Comparison of ENCODE assay signal across 8 cellular contexts in genomic region chr12:93442411-93443340, GRCh38. TPM values are rescaled to one million over a fixed set of nuclear protein-coding genes. Genes with fewer than 3 reads are reported as not detected.
DNase-seq lines count a peak whose midpoint lies in the region; ATAC-seq, FAIRE-seq and TF ChIP-seq lines count a peak whose summit lies in the region.

No MANE protein-coding gene starts in this region.

- H2BK12ac ChIP-seq in trophoblast cell (ENCODE audit: low read length) = no peak overlapping the region

- peak overlapping the region; percentile 24 for H4K12ac ChIP-seq in trophoblast cell (ENCODE audit: low read depth, low read length)

- H3K27ac ChIP-seq in SJSA1 (peak overlapping the region; percentile 85), fibroblast of lung (ENCODE audit: insufficient read depth, low read length) (peak overlapping the region; percentile 91), trophoblast cell (ENCODE audit: low read depth, low read length) (peak overlapping the region; percentile 83)

- no peak overlapping the region for H3K23ac ChIP-seq in trophoblast cell (ENCODE audit: low read length)

- H3K9me3 ChIP-seq in SJSA1 (replicated peaks) = no peaks in the 10 kb centered on the region
- H3K9me3 ChIP-seq in fibroblast of lung (ENCODE audit: control insufficient read depth, insufficient read depth, low read depth, low read length) = no peaks in the 10 kb centered on the region
- H3K9me3 ChIP-seq in trophoblast cell (ENCODE audit: insufficient read depth, low read depth, low read length) = no peaks in the 10 kb centered on the region

- H3K79me2 ChIP-seq in fibroblast of lung (ENCODE audit: control insufficient read depth, insufficient read depth, low read length) (peaks cover 40% of the 10 kb centered on the region), trophoblast cell (ENCODE audit: control insufficient read depth, insufficient read depth, low read length, poor library complexity) (peaks cover 20% of the 10 kb centered on the region)

- peaks cover 14% of the 10 kb centered on the region for H3K79me1 ChIP-seq in trophoblast cell (ENCODE audit: low read length)

- peak overlapping the region; percentile 18 for H3K18ac ChIP-seq in trophoblast cell (ENCODE audit: low read length)

- TF ChIP-seq CTCF in fibroblast of lung (conservative IDR thresholded peaks at IDR 0.05 in 1 of 2, IDR thresholded peaks at IDR 0.05 in 1 of 2; ENCODE audit: low read depth in 1 of 2, low read length in 2 of 2) = no peak

- H3K4me2 ChIP-seq in fibroblast of lung (ENCODE audit: extremely low read depth, insufficient read depth, low read length) (peak overlapping the region; percentile 80), trophoblast cell (ENCODE audit: low read length) (peak overlapping the region; percentile 97)

- H2BK5ac ChIP-seq in trophoblast cell (ENCODE audit: low read depth, low read length, poor library complexity) = peak overlapping the region; percentile 86

- peak; percentile 1 for ATAC-seq in GM19023 (IDR thresholded peaks at IDR 0.05; ENCODE audit: unreplicated experiment)
- ATAC-seq in GM18870 (IDR thresholded peaks at IDR 0.05; ENCODE audit: unreplicated experiment) = no peak
- ATAC-seq in HG03354 (IDR thresholded peaks at IDR 0.05; ENCODE audit: poor library complexity, severe bottlenecking, unreplicated experiment) = no peak

- peaks cover 10% of the 10 kb centered on the region for H4K20me1 ChIP-seq in fibroblast of lung (ENCODE audit: control insufficient read depth, extremely low read depth, insufficient read depth, low read length)

- no peaks in the 10 kb centered on the region for H3K27me3 ChIP-seq in SJSA1 (replicated peaks)
- H3K27me3 ChIP-seq in fibroblast of lung (ENCODE audit: control insufficient read depth, insufficient read depth, low read length) = no peaks in the 10 kb centered on the region
- no peaks in the 10 kb centered on the region for H3K27me3 ChIP-seq in trophoblast cell (ENCODE audit: insufficient read depth, low read length)

- H3K4ac ChIP-seq in trophoblast cell (ENCODE audit: low read depth, low read length) = peak overlapping the region; percentile 30

- DNase-seq in SJSA1 (ENCODE audit: low read depth in 1 of 2, low spot score in 2 of 2) = no peak
- DNase-seq in fibroblast of lung (ENCODE audit: low read depth in 2 of 2) = no peak
- DNase-seq in trophoblast cell = no peak
- no peak for DNase-seq in frontal cortex (ENCODE audit: low spot score in 2 of 2)
- no peak for DNase-seq in NOMO-1 (lab: John Stamatoyannopoulos, UW; ENCODE audit: unreplicated experiment in 2 of 2)

- H2AFZ ChIP-seq in fibroblast of lung (ENCODE audit: low read length) = peak overlapping the region; percentile 81
- H2AFZ ChIP-seq in trophoblast cell (ENCODE audit: insufficient read depth, low read length, poor library complexity) = peak overlapping the region; percentile 83

- H4K8ac ChIP-seq in trophoblast cell (ENCODE audit: low read depth, low read length) = peak overlapping the region; percentile 71

- peak overlapping the region; percentile 99 for H3K9ac ChIP-seq in fibroblast of lung (ENCODE audit: insufficient read depth, low read length)
- peak overlapping the region; percentile 92 for H3K9ac ChIP-seq in trophoblast cell (ENCODE audit: low read length)

- peaks cover 9% of the 10 kb centered on the region for H3K36me3 ChIP-seq in SJSA1
- no peaks in the 10 kb centered on the region for H3K36me3 ChIP-seq in fibroblast of lung (ENCODE audit: control insufficient read depth, insufficient read depth, low read length)
- no peaks in the 10 kb centered on the region for H3K36me3 ChIP-seq in trophoblast cell (ENCODE audit: control insufficient read depth in 1 of 2, insufficient read depth in 2 of 2, low read length in 2 of 2)

- peaks cover 19% of the 10 kb centered on the region for H3K4me1 ChIP-seq in SJSA1 (replicated peaks)
- peaks cover 3% of the 10 kb centered on the region for H3K4me1 ChIP-seq in fibroblast of lung (ENCODE audit: control insufficient read depth, extremely low read depth, insufficient read depth, low read length)
- peaks cover 0 to 7% of the 10 kb centered on the region in 2 experiments for H3K4me1 ChIP-seq in trophoblast cell (ENCODE audit: control insufficient read depth in 1 of 2, insufficient read depth in 2 of 2, low read length in 2 of 2)

- peak overlapping the region; percentile 10 for H2BK120ac ChIP-seq in trophoblast cell (ENCODE audit: insufficient read depth, low read length, poor library complexity)

- WGBS in trophoblast cell (ENCODE audit: extremely low coverage, insufficient coverage, insufficient read length) = no CpG with 5 or more reads among the region's 19 CpGs

- H2AK5ac ChIP-seq in trophoblast cell (ENCODE audit: low read length) = no peak overlapping the region

- no peak for FAIRE-seq in frontal cortex (lab: Jason Lieb, UNC)

- H3K4me3 ChIP-seq in SJSA1 = peak overlapping the region; percentile 90
- peak overlapping the region; percentile 69 to 74 (median 72) for H3K4me3 ChIP-seq in fibroblast of lung (replicated peaks in 1 of 4; ENCODE audit: control extremely low read depth in 1 of 4, insufficient read depth in 1 of 4, low read depth in 3 of 4, low read length in 4 of 4)
- H3K4me3 ChIP-seq in trophoblast cell (ENCODE audit: low read depth, low read length) = peak overlapping the region; percentile 86

- peak overlapping the region; percentile 47 for H3K14ac ChIP-seq in trophoblast cell (ENCODE audit: low read length)

- H4K91ac ChIP-seq in trophoblast cell (ENCODE audit: low read depth, low read length) = peak overlapping the region; percentile 28

RNA-seq across cellular contexts. Expression of gene UBE2N, which starts 0.9 kb away (rescaled TPM):
- total RNA-seq in SJSA1 (2014; rRNA removed; shearing (Covaris generic)) = 103 and 123 TPM in 2 replicates
- 82.2 and 115 TPM in 2 replicates for total RNA-seq in fibroblast of lung
- polyA plus RNA-seq in fibroblast of lung = 149 and 169 TPM in 2 replicates
- 146 and 170 TPM in 2 replicates for polyA plus RNA-seq in fibroblast of lung (2012)
- 26.1 and 34.6 TPM in 2 replicates for polyA minus RNA-seq in fibroblast of lung (ENCODE audit: low replicate concordance)
- polyA plus RNA-seq in trophoblast cell (2013) = 155 and 169 TPM in 2 replicates
- 218 TPM for total RNA-seq in frontal cortex

RNA-seq across cellular contexts. Expression of gene MRPL42, which starts 24.6 kb away (rescaled TPM):
- total RNA-seq in SJSA1 (2014; rRNA removed; shearing (Covaris generic)) = 110 and 132 TPM in 2 replicates
- total RNA-seq in fibroblast of lung = 68.0 and 70.1 TPM in 2 replicates
- polyA plus RNA-seq in fibroblast of lung = 87.3 and 95.7 TPM in 2 replicates
- 59.2 and 61.1 TPM in 2 replicates for polyA plus RNA-seq in fibroblast of lung (2012)
- polyA minus RNA-seq in fibroblast of lung (ENCODE audit: low replicate concordance) = 2.8 and 3.1 TPM in 2 replicates
- 63.3 and 64.3 TPM in 2 replicates for polyA plus RNA-seq in trophoblast cell (2013)
- total RNA-seq in frontal cortex = 91.7 TPM
